In the genomic region with DNA sequence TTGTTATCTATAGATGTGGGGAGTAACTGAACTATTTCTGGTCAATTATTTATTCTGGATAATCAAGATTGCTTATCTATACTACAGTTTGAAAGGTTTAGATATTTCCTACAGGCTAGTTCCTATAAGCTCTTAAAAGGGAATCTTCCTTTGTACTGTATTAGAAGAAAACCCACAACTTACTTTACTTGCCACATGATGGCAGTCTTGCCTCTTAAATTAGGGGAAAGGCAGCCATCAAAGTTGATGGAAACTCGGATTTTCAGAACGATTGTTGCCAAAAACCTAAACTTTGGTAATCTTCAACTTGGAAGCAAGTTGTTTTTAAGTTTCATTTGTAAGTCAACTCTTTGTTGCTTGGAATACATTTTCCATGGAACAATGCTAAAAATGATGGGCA, we compare ENCODE assay signal across 8 cellular contexts.
DNase-seq lines count a peak whose midpoint lies in the region; ATAC-seq, FAIRE-seq and TF ChIP-seq lines count a peak whose summit lies in the region.
"Not testable (repeated sequence)": the region's sequence is repeated elsewhere in the genome, so short reads cannot be mapped to it uniquely, and the experiment has no call there.

No MANE protein-coding gene starts in this region.

- TF ChIP-seq POLR2A in NB4 (IDR thresholded peaks at IDR 0.05; ENCODE audit: extremely low read depth, insufficient read length); K562 (conservative IDR thresholded peaks at IDR 0.05); tibial nerve (IDR thresholded peaks at IDR 0.05): not testable (repeated sequence)

- not testable (repeated sequence) for H2BK15ac ChIP-seq in H9 (ENCODE audit: low read depth, low read length)

- H4K8ac ChIP-seq in H9 (replicated peaks; ENCODE audit: insufficient read length, low read depth, low read length), result not testable (repeated sequence)

- H3K23me2 ChIP-seq in H9 (ENCODE audit: insufficient read length, low read depth, low read length, poor library complexity, severe bottlenecking), result not testable (repeated sequence)

- not testable (repeated sequence) for H2BK5ac ChIP-seq in H9 (ENCODE audit: insufficient read length, low read length)

- H4K91ac ChIP-seq in H9 (ENCODE audit: insufficient read length, low read depth, low read length), result not testable (repeated sequence)

- TF ChIP-seq EP300 in K562 (IDR thresholded peaks at IDR 0.05; ENCODE audit: low read length); tibial nerve (IDR thresholded peaks at IDR 0.05): not testable (repeated sequence)

- H3K27ac ChIP-seq in DOHH2 (ENCODE audit: low read depth, low read length); H9 (ENCODE audit: insufficient read length, low read depth, low read length); SJCRH30; K562 (ENCODE audit: extremely low read depth, low read depth, low read length); tibial nerve: not testable (repeated sequence)

- not testable (repeated sequence) for H3K23ac ChIP-seq in H9 (ENCODE audit: insufficient read length, low read depth, low read length)

- H4K20me1 ChIP-seq in DOHH2 (ENCODE audit: control insufficient read depth, insufficient read depth, low read depth, low read length); H9 (ENCODE audit: control insufficient read depth, insufficient read depth, insufficient read length); K562 (replicated peaks; ENCODE audit: control insufficient read depth, insufficient read depth, low read length): not testable (repeated sequence)

- not testable (repeated sequence) for H3K79me2 ChIP-seq in DOHH2 (ENCODE audit: control insufficient read depth, low read length); H9 (ENCODE audit: insufficient read depth, low read length); K562 (ENCODE audit: control insufficient read depth, insufficient read depth, low read length)

- not testable (repeated sequence) for H3K4me1 ChIP-seq in DOHH2 (ENCODE audit: control insufficient read depth, low read length); H9 (ENCODE audit: insufficient read depth, low read length); SJCRH30; K562 (replicated peaks in 1 of 2; ENCODE audit: control insufficient read depth in 2 of 2, insufficient read depth in 2 of 2, low read length in 2 of 2); tibial nerve

- not testable (repeated sequence) for H2BK12ac ChIP-seq in H9 (ENCODE audit: insufficient read length, low read depth, low read length)

- H3K9me3 Mint-ChIP-seq in H9, result not testable (repeated sequence)

- ATAC-seq in K562, result peak; percentile 75

- not testable (repeated sequence) for H3K9me3 ChIP-seq in DOHH2 (ENCODE audit: control insufficient read depth, insufficient read depth, low read length); H9 (ENCODE audit: control insufficient read depth, low read depth, low read length); SJCRH30 (replicated peaks); K562 (replicated peaks; ENCODE audit: control insufficient read depth, insufficient read depth, low read depth, low read length); tibial nerve

- H3K56ac ChIP-seq in H9 (ENCODE audit: insufficient read length, low read depth, low read length), result not testable (repeated sequence)

- BruUV-seq in K562 (replicated peaks; lab: Mats Ljungman, UMichigan), result not testable (repeated sequence)

- FAIRE-seq in K562 (lab: Jason Lieb, UNC) (peak; percentile 97), frontal cortex (lab: Jason Lieb, UNC) (peak; percentile 98)

- H3K4me2 ChIP-seq in DOHH2 (ENCODE audit: low read length); H9 (ENCODE audit: insufficient read depth, insufficient read length, low read length); K562 (ENCODE audit: insufficient read depth, low read length): not testable (repeated sequence)

- in situ Hi-C loops in K562 (cut with MboI), result loop anchor here (25.0 kb wide), 1 partner anchor 418 kb away; no protein-coding TSS in a partner anchor

- intact Hi-C loops in K562 (cut with micrococcal nuclease), result not testable (repeated sequence)

- not testable (repeated sequence) for H3K9me2 ChIP-seq in DOHH2 (replicated peaks; ENCODE audit: control insufficient read depth, low read length)

- not testable (repeated sequence) for H3K4me3 Mint-ChIP-seq in H9

- peak; percentile 61 to 66 for TF ChIP-seq RAD21 in K562 (CRISPR knock-in tag; conservative IDR thresholded peaks at IDR 0.05 in 1 of 2, IDR thresholded peaks at IDR 0.05 in 1 of 2)

- not testable (repeated sequence) for H4K5ac ChIP-seq in H9 (ENCODE audit: insufficient read length, low read depth, low read length)

- H3K27me3 ChIP-seq in DOHH2 (ENCODE audit: control insufficient read depth, low read length); H9 (ENCODE audit: insufficient read depth, low read length); SJCRH30; K562 (ENCODE audit: control insufficient read depth in 2 of 2, insufficient read depth in 2 of 2, low read length in 2 of 2); tibial nerve: not testable (repeated sequence)

- H2BK120ac ChIP-seq in H9 (ENCODE audit: low read depth, low read length, poor library complexity, severe bottlenecking), result not testable (repeated sequence)

- H3K4me1 Mint-ChIP-seq in H9, result not testable (repeated sequence)

- H3K9ac ChIP-seq in H9 (ENCODE audit: extremely low read depth, insufficient read length, low read length); K562 (ENCODE audit: insufficient read depth in 1 of 2, low read depth in 2 of 2, low read length in 2 of 2): not testable (repeated sequence)

- not testable (repeated sequence) for H3K4me3 ChIP-seq in DOHH2 (ENCODE audit: low read length); NB4 (ENCODE audit: low read depth, low read length); SJCRH30; K562; tibial nerve

- not testable (repeated sequence) for DNase-seq in H9; frontal cortex (ENCODE audit: low spot score in 2 of 2)
- DNase-seq in NB4 (ENCODE audit: low read depth), result peak; percentile 27
- peak; percentile 16 to 53 for DNase-seq in SJCRH30
- peak in 1 of 4 experiments; percentile 10 for DNase-seq in K562 (ENCODE audit: extremely low read depth in 1 of 4, low spot score in 3 of 4)
- peak; percentile 17 for DNase-seq in myocyte (ENCODE audit: low read depth)
- peak in 1 of 2 donors; percentile 56 for DNase-seq in tibial nerve (ENCODE audit: low spot score in 2 of 2)

- not testable (repeated sequence) for H3K27ac Mint-ChIP-seq in H9

- POLR2A ChIA-PET in K562 (lab: Yijun Ruan, JAX), result not testable (repeated sequence)

- H3K14ac ChIP-seq in H9 (ENCODE audit: insufficient read depth, low read length), result not testable (repeated sequence)

- peak; percentile 14 for TF ChIP-seq CTCF in DOHH2 (IDR thresholded peaks at IDR 0.05; ENCODE audit: low read depth, low read length, poor library complexity, severe bottlenecking)
- peak; percentile 69 for TF ChIP-seq CTCF in H9 (conservative IDR thresholded peaks at IDR 0.05)
- not testable (repeated sequence) for TF ChIP-seq CTCF in NB4 (IDR thresholded peaks at IDR 0.05; ENCODE audit: low read depth, low read length)
- TF ChIP-seq CTCF in K562 (IDR thresholded peaks at IDR 0.05 in 2 of 3, conservative IDR thresholded peaks at IDR 0.05 in 1 of 3; ENCODE audit: insufficient read depth in 2 of 3, low read depth in 1 of 3, low read length in 3 of 3), result peak in 2 of 3 experiments; percentile 1 to 32; a peak in 2 of 6 replicates
- TF ChIP-seq CTCF in tibial nerve (IDR thresholded peaks at IDR 0.05), result peak; percentile 30 to 47 (median 34)

- not testable (repeated sequence) for H3K9me1 ChIP-seq in K562 (ENCODE audit: control insufficient read depth, insufficient read depth, low read length)

- not testable (repeated sequence) for H3K4ac ChIP-seq in H9 (ENCODE audit: low read depth, low read length)

- no CpG with 5 or more reads among the region's 2 CpGs for WGBS in H9 (ENCODE audit: extremely low coverage, insufficient read length, low lambda C conversion rate)
- 14% methylated on average over 2 of the region's 2 CpGs for WGBS in K562 (ENCODE audit: insufficient coverage, low coverage, missing lambda C conversion rate)
- 0 to 3% methylated on average over 2 of the region's 2 CpGs for WGBS in tibial nerve, 2 donors

- H2AK5ac ChIP-seq in H9 (ENCODE audit: insufficient read length, low read length), result not testable (repeated sequence)

- not testable (repeated sequence) for H3F3A ChIP-seq in DOHH2 (ENCODE audit: control insufficient read depth, insufficient read depth)

- not testable (repeated sequence) for H3K27me3 Mint-ChIP-seq in H9 (ENCODE audit: low read depth)

- not testable (repeated sequence) for H2BK20ac ChIP-seq in H9 (ENCODE audit: low read depth, low read length, poor library complexity, severe bottlenecking)

- H3K18ac ChIP-seq in H9 (ENCODE audit: insufficient read length, low read depth, low read length), result not testable (repeated sequence)

- not testable (repeated sequence) for H3K36me3 ChIP-seq in DOHH2 (ENCODE audit: control insufficient read depth, low read length); SJCRH30; K562 (ENCODE audit: control insufficient read depth, insufficient read depth, low read length)
- peaks cover 0 to 11% (median 0%) of the 10 kb centered on the region in 3 donors for H3K36me3 ChIP-seq in tibial nerve

- H3T11ph ChIP-seq in H9 (ENCODE audit: low read length), result not testable (repeated sequence)

- not testable (repeated sequence) for H2AFZ ChIP-seq in H9 (ENCODE audit: low read length); K562 (ENCODE audit: low read depth, low read length)

- peaks cover 2 to 17% (median 14%) of the 10 kb centered on the region in 3 experiments; a peak in 5 of 7 replicates for H3K36me3 Mint-ChIP-seq in H9 (ENCODE audit: insufficient read depth in 1 of 3, low read depth in 3 of 3)

- not testable (repeated sequence) for H3K79me1 ChIP-seq in H9 (ENCODE audit: insufficient read depth, low read depth, low read length, poor library complexity, severe bottlenecking)

- CTCF ChIA-PET in K562 (lab: Yijun Ruan, JAX; ENCODE audit: low intra/inter-chr PET ratio), result not testable (repeated sequence)
